8 cellular contexts compared by ENCODE assay signal in genomic region chr16:89574681-89575246, GRCh38. TPM values are rescaled to one million over a fixed set of nuclear protein-coding genes. Genes with fewer than 3 reads are reported as not detected.
DNase-seq lines count a peak whose midpoint lies in the region; ATAC-seq and TF ChIP-seq lines count a peak whose summit lies in the region.

No MANE protein-coding gene starts in this region.

- H2BK12ac ChIP-seq in mesenchymal stem cell (ENCODE audit: low read length in 2 of 2), result peak overlapping the region; percentile 37 to 61

- peak; percentile 78 for DNase-seq in HuH-7 (ENCODE audit: low spot score)
- DNase-seq in dermis microvascular lymphatic vessel endothelial cell (ENCODE audit: low read depth in 2 of 2), result peak; percentile 29 to 76
- peak; percentile 80 for DNase-seq in mesenchymal stem cell
- no peak for DNase-seq in tibial artery
- DNase-seq in DMS79 (lab: John Stamatoyannopoulos, UW), result no peak

- no peak overlapping the region for H3K23ac ChIP-seq in mesenchymal stem cell (ENCODE audit: low read length in 2 of 2)

- peaks cover 0 to 4% of the 10 kb centered on the region in 2 experiments for H3K36me3 ChIP-seq in mesenchymal stem cell (ENCODE audit: control insufficient read depth in 1 of 2, insufficient read depth in 2 of 2, low read depth in 1 of 2, low read length in 2 of 2)
- no peaks in the 10 kb centered on the region for H3K36me3 ChIP-seq in tibial artery

- H2BK120ac ChIP-seq in mesenchymal stem cell (ENCODE audit: low read depth, low read length), result no peak overlapping the region

- H2AK5ac ChIP-seq in mesenchymal stem cell (ENCODE audit: low read length, severe bottlenecking), result no peak overlapping the region

- H3K27me3 ChIP-seq in mesenchymal stem cell (ENCODE audit: control insufficient read depth in 1 of 2, insufficient read depth in 1 of 2, low read length in 2 of 2), result peaks cover 3 to 47% of the 10 kb centered on the region in 2 experiments
- H3K27me3 ChIP-seq in tibial artery, result peaks cover 8 to 72% of the 10 kb centered on the region in 2 donors

- peaks cover 27% of the 10 kb centered on the region for H3K4me1 ChIP-seq in mesenchymal stem cell (ENCODE audit: control insufficient read depth, insufficient read depth, low read depth, low read length)
- H3K4me1 ChIP-seq in tibial artery, result peaks cover 0 to 28% (median 21%) of the 10 kb centered on the region in 4 donors

- peak overlapping the region; percentile 15 for H2AFZ ChIP-seq in mesenchymal stem cell (ENCODE audit: low read depth, low read length)

- no peak overlapping the region for H2BK5ac ChIP-seq in mesenchymal stem cell (ENCODE audit: low read depth, low read length, poor library complexity, severe bottlenecking)

- no peaks in the 10 kb centered on the region for H3K9me3 ChIP-seq in mesenchymal stem cell (ENCODE audit: control insufficient read depth, low read length)
- H3K9me3 ChIP-seq in tibial artery, result no peaks in the 10 kb centered on the region

- H3K4ac ChIP-seq in mesenchymal stem cell (ENCODE audit: low read depth in 1 of 2, low read length in 2 of 2), result peak overlapping the region; percentile 80 to 84

- no peaks in the 10 kb centered on the region for H3K79me1 ChIP-seq in mesenchymal stem cell (replicated peaks; ENCODE audit: low read length, poor library complexity, severe bottlenecking)

- intact Hi-C loops in tibial artery (cut with DNase I; ENCODE audit: low total_unique reads), result no loop called here

- 2% methylated on average over 50 of the region's 55 CpGs for WGBS in mesenchymal stem cell

- TF ChIP-seq CTCF in GM12874 (IDR thresholded peaks at IDR 0.05; ENCODE audit: insufficient read depth, low read depth, low read length) (peak; percentile 83), WI38 (IDR thresholded peaks at IDR 0.05; ENCODE audit: low read depth, low read length) (peak; percentile 79), tibial artery (IDR thresholded peaks at IDR 0.05) (peak; percentile 36 to 44)

- H4K91ac ChIP-seq in mesenchymal stem cell (ENCODE audit: low read length), result peak overlapping the region; percentile 94

- peak overlapping the region; percentile 51 for H3K9ac ChIP-seq in mesenchymal stem cell (ENCODE audit: low read length)

- H3K4me2 ChIP-seq in mesenchymal stem cell (ENCODE audit: low read length, poor library complexity, severe bottlenecking), result peak overlapping the region; percentile 86

- H3K4me3 ChIP-seq in WI38 (ENCODE audit: low read depth, low read length) (peak overlapping the region; percentile 52), mesenchymal stem cell (ENCODE audit: insufficient read depth in 1 of 2, low read depth in 1 of 2, low read length in 2 of 2) (peak overlapping the region in 1 of 2 experiments; percentile 62), tibial artery (peak overlapping the region; percentile 4 to 39)

- H2BK15ac ChIP-seq in mesenchymal stem cell (ENCODE audit: low read depth, poor library complexity, severe bottlenecking), result peak overlapping the region; percentile 80

- no peak for ATAC-seq in GM19395 (IDR thresholded peaks at IDR 0.05; ENCODE audit: unreplicated experiment)

- peak overlapping the region; percentile 97 for H4K8ac ChIP-seq in mesenchymal stem cell (ENCODE audit: low read length)

- H3K27ac ChIP-seq in mesenchymal stem cell (ENCODE audit: low read length, poor library complexity, severe bottlenecking), result no peak overlapping the region
- no peak overlapping the region for H3K27ac ChIP-seq in tibial artery

- H3K18ac ChIP-seq in mesenchymal stem cell (ENCODE audit: low read depth in 1 of 2, low read length in 2 of 2), result peak overlapping the region; percentile 80 to 91

- no peak overlapping the region for H3K14ac ChIP-seq in mesenchymal stem cell (ENCODE audit: low read length in 2 of 2)

RNA-seq across cellular contexts. Expression of gene CPNE7, which starts 0.8 kb away (rescaled TPM):
- total RNA-seq in dermis microvascular lymphatic vessel endothelial cell, result 0.25 and 2.4 TPM in 2 replicates
- 5.6 TPM for polyA plus RNA-seq in mesenchymal stem cell (2013, experiment 1 of 2)
- 4.8 TPM for polyA plus RNA-seq in mesenchymal stem cell (2013, experiment 2 of 2)

RNA-seq across cellular contexts. Expression of gene RPL13, which starts 14.3 kb away (rescaled TPM):
- total RNA-seq in dermis microvascular lymphatic vessel endothelial cell, result 2,608 and 3,128 TPM in 2 replicates
- 2,898 TPM for polyA plus RNA-seq in mesenchymal stem cell (2013, experiment 1 of 2)
- 2,946 TPM for polyA plus RNA-seq in mesenchymal stem cell (2013, experiment 2 of 2)

RNA-seq across cellular contexts. Expression of gene DPEP1, which starts 38.7 kb away (rescaled TPM):
- 0.13 TPM in 2 replicates for total RNA-seq in dermis microvascular lymphatic vessel endothelial cell
- not detected for polyA plus RNA-seq in mesenchymal stem cell (2013, experiment 1 of 2)
- not detected for polyA plus RNA-seq in mesenchymal stem cell (2013, experiment 2 of 2)

Comparison
In these comparisons a context has a peak if more than half of its experiments do, and no peak if none do; other contexts are left out.
1. DNase-seq: peak in HuH-7 (single experiment), dermis microvascular lymphatic vessel endothelial cell (2 of 2) and mesenchymal stem cell (single experiment); none in tibial artery (0 of 2) and DMS79 (single experiment).
2. Peak in every context shown above with its lines, with median percentiles within 50 percentile points of each other: CTCF ChIP-seq.